ENCODE assay signal across 1 cellular context in the genomic region with DNA sequence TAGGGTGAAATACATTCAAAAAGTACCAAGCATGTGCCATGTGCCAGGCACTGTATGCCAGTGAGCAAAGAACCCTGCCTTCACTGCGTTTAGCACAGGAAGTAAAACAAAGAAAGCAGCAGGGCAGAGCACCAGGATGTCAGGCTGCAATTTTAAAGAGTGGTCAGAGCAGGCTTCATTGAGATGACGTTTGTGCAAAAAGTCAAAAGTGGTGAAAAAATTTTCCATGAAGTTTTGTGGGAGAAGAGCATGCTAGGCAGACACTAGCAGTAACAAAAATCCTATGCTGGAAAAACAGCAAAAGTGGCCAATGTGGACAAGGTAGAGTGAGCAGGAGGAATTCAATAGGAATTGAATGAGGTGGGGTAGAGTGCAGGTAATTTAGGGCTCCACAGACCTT.
TF ChIP-seq lines count a peak whose summit lies in the region.

No MANE protein-coding gene starts in this region.

TF ChIP-seq in SK-N-SH, 30 proteins besides CTCF, POLR2A, EP300 and RAD21 (continued from another document):
- TF ChIP-seq, protein P1, sequence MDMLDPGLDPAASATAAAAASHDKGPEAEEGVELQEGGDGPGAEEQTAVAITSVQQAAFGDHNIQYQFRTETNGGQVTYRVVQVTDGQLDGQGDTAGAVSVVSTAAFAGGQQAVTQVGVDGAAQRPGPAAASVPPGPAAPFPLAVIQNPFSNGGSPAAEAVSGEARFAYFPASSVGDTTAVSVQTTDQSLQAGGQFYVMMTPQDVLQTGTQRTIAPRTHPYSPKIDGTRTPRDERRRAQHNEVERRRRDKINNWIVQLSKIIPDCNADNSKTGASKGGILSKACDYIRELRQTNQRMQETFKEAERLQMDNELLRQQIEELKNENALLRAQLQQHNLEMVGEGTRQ (IDR thresholded peaks at IDR 0.05; ENCODE audit: borderline replicate concordance, low read depth, low read length): no peak
- TF ChIP-seq SIN3A (IDR thresholded peaks at IDR 0.05; ENCODE audit: borderline replicate concordance, low read depth, low read length) (no peak), MEF2A (IDR thresholded peaks at IDR 0.05; ENCODE audit: borderline replicate concordance, low read depth) (no peak), GATA2 (CRISPR knock-in tag; IDR thresholded peaks at IDR 0.05) (no peak), FOXJ3 (CRISPR knock-in tag; IDR thresholded peaks at IDR 0.05) (no peak)
- TF ChIP-seq, protein P2, sequence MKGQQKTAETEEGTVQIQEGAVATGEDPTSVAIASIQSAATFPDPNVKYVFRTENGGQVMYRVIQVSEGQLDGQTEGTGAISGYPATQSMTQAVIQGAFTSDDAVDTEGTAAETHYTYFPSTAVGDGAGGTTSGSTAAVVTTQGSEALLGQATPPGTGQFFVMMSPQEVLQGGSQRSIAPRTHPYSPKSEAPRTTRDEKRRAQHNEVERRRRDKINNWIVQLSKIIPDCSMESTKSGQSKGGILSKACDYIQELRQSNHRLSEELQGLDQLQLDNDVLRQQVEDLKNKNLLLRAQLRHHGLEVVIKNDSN (IDR thresholded peaks at IDR 0.05; ENCODE audit: borderline replicate concordance, low read depth): no peak
TF ChIP-seq in SK-N-SH: peak in this region for 0.
